ENCODE assay signal across 11 cellular contexts in the genomic region with DNA sequence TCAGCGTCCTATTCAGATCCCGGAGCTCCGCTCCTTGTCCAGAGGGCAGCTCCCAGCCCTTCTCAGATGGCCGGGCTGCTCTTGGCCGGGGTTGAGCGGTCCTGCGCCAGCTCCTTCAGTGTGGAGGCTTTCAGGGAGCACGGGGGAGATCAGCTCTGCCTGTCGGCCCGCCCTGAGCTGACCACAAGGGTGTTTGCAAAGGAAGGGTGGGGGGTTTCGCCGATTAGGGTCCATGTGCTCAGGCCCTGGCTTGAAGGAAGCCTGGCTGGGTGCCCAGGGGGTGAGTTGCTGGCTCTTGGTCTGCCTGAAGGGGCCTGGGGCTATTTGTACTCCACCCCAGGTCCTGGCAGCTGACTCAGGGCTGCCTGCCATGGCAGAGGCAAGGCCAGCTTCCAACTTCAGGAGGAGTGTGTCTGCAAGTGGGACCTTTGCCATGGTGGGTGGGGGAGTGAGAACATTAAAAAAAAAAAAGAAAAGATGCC.
A peak's percentile ranks its signal among the peaks of the same experiment; 100 is the strongest.
DNase-seq lines count a peak whose midpoint lies in the region; ATAC-seq, FAIRE-seq and TF ChIP-seq lines count a peak whose summit lies in the region.
"Had no signal": no experiment of that assay in that cellular context is flagged by ENCODE, and none has a peak within 500 bp of the region (broad histone marks: within the 10 kb centered on the region; RNA-seq: fewer than 3 reads in every experiment).

No MANE protein-coding gene starts in this region.

- no peak overlapping the region for H3K9ac ChIP-seq in IMR-90 (ENCODE audit: low read depth, low read length)
- H3K9ac ChIP-seq in keratinocyte (ENCODE audit: control insufficient read depth, extremely low read depth, insufficient read depth, low read length): peak overlapping the region; percentile 79

- CTCF ChIA-PET in IMR-90 (lab: Yijun Ruan, JAX) (interaction anchor here (0.6 kb wide), 1 partner anchor 265 kb away, joined by 3 read pairs; no protein-coding TSS in a partner anchor), WTC11 (lab: Charles Lee) (no interaction called here)

- no peak overlapping the region for H3K56ac ChIP-seq in IMR-90 (ENCODE audit: extremely low read depth, insufficient read depth, low read length)

- no peaks in the 10 kb centered on the region for H3K9me3 Mint-ChIP-seq in WTC11
- H3K9me3 Mint-ChIP-seq: T-helper 1 cell treated with Interleukin-12 subunit alpha and Interleukin-12 subunit beta and Interleukin-4 antibody, amounts not matched to agents 30 μg/mL and 1 μg/mL, for 36 hours had no signal

- POLR2A ChIA-PET in IMR-90 (lab: Charles Lee; ENCODE audit: unreplicated experiment) (no interaction called here), WTC11 (lab: Charles Lee) (interaction anchor here (0.5 kb wide), 1 partner anchor 63 kb away, joined by 4 read pairs; no protein-coding TSS in a partner anchor)

- no peaks in the 10 kb centered on the region; the same call in 1 of the 2 replicates for H3K27me3 Mint-ChIP-seq in WTC11 (ENCODE audit: low read depth)

- H3K9me1 ChIP-seq in IMR-90 (ENCODE audit: insufficient read depth, low read length) (peaks cover 9% of the 10 kb centered on the region), keratinocyte (ENCODE audit: control insufficient read depth, extremely low read depth, insufficient read depth, low read length) (peaks cover 2% of the 10 kb centered on the region)

- no peak overlapping the region for H3K4me3 Mint-ChIP-seq in WTC11
- H3K4me3 Mint-ChIP-seq: T-helper 1 cell treated with Interleukin-12 subunit alpha and Interleukin-12 subunit beta and Interleukin-4 antibody, amounts not matched to agents 30 μg/mL and 1 μg/mL, for 36 hours had no signal

- H3K18ac ChIP-seq in IMR-90 (ENCODE audit: low read depth, low read length): peak overlapping the region; percentile 62; the same call in 1 of the 2 replicates

- H3K27me3 ChIP-seq in IMR-90 (ENCODE audit: control insufficient read depth, insufficient read depth, low read length): no peaks in the 10 kb centered on the region
- H3K27me3 ChIP-seq in keratinocyte (ENCODE audit: control insufficient read depth, extremely low read depth, insufficient read depth, low read length): no peaks in the 10 kb centered on the region

- peak overlapping the region; percentile 73 for H2BK20ac ChIP-seq in IMR-90 (ENCODE audit: low read depth, low read length)

- H2AFZ ChIP-seq in IMR-90 (replicated peaks; ENCODE audit: low read length, poor library complexity) (peak overlapping the region; percentile 84), keratinocyte (ENCODE audit: control insufficient read depth, low read length) (peak overlapping the region; percentile 54)

- H3K36me3 Mint-ChIP-seq in WTC11: no peaks in the 10 kb centered on the region

- peak overlapping the region; percentile 43; the same call in 1 of the 2 replicates for H3K14ac ChIP-seq in IMR-90 (replicated peaks; ENCODE audit: low read depth, low read length)

- peak overlapping the region; percentile 33 to 53; a peak in 3 of 4 replicates for H4K8ac ChIP-seq in IMR-90 (ENCODE audit: low read depth in 2 of 2, low read length in 2 of 2)

- no peak overlapping the region for H3K4me3 ChIP-seq in IMR-90 (ENCODE audit: insufficient read depth, low read depth, low read length)
- H3K4me3 ChIP-seq in keratinocyte (ENCODE audit: control insufficient read depth in 2 of 3, extremely low read depth in 1 of 3, insufficient read depth in 2 of 3, low read depth in 1 of 3, low read length in 3 of 3): no peak overlapping the region
- no peak overlapping the region for H3K4me3 ChIP-seq in skin epidermis

- ATAC-seq in IMR-90 (ENCODE audit: low read depth) (no peak), WTC11 (no peak), GM21723 (IDR thresholded peaks at IDR 0.05; ENCODE audit: unreplicated experiment) (no peak)
- ATAC-seq: left lobe of liver had no signal

- TF ChIP-seq CTCF in IMR-90 (conservative IDR thresholded peaks at IDR 0.05; ENCODE audit: low read depth, low read length): no peak
- TF ChIP-seq CTCF in keratinocyte (optimal IDR thresholded peaks at IDR 0.05 in 1 of 3, IDR thresholded peaks at IDR 0.05 in 1 of 3, conservative IDR thresholded peaks at IDR 0.05 in 1 of 3; ENCODE audit: extremely low read depth in 1 of 3, insufficient read depth in 2 of 3, low read length in 3 of 3): no peak
- TF ChIP-seq CTCF in WTC11 (IDR thresholded peaks at IDR 0.05): no peak

- H3K4me1 Mint-ChIP-seq in WTC11: peaks cover 9% of the 10 kb centered on the region

- H3K36me3 ChIP-seq in IMR-90 (ENCODE audit: control insufficient read depth, insufficient read depth, low read length) (no peaks in the 10 kb centered on the region), keratinocyte (ENCODE audit: control insufficient read depth in 2 of 2, extremely low read depth in 1 of 2, insufficient read depth in 2 of 2, low read length in 2 of 2) (no peaks in the 10 kb centered on the region)

- peak overlapping the region; percentile 76 for H2AK5ac ChIP-seq in IMR-90 (ENCODE audit: low read depth, low read length)

- peak overlapping the region; percentile 71 for H3K4ac ChIP-seq in IMR-90 (ENCODE audit: low read depth, low read length)

- peak overlapping the region; percentile 15; the same call in 1 of the 2 replicates for H3K27ac ChIP-seq in IMR-90 (ENCODE audit: insufficient read depth, low read length)
- peak overlapping the region; percentile 64 for H3K27ac ChIP-seq in keratinocyte (ENCODE audit: control insufficient read depth, insufficient read depth, low read length)
- peak overlapping the region in 13 of 21 experiments; percentile 35 to 81 (median 68) for H3K27ac ChIP-seq in skin epidermis

- peak overlapping the region; percentile 43 for H4K5ac ChIP-seq in IMR-90 (ENCODE audit: low read depth, low read length)

- H4K91ac ChIP-seq in IMR-90 (ENCODE audit: insufficient read depth, low read depth, low read length): peak overlapping the region; percentile 61

- H2AK9ac ChIP-seq in IMR-90 (replicated peaks; ENCODE audit: low read depth, low read length, poor library complexity): peak overlapping the region; percentile 32

- peak overlapping the region; percentile 72; the same call in 1 of the 3 replicates for H2BK15ac ChIP-seq in IMR-90 (ENCODE audit: low read depth, low read length)

- no TSS peak for BruUV-seq in IMR-90 (replicated peaks; lab: Mats Ljungman, UMichigan)

- intact Hi-C loops in IMR-90 (cut with micrococcal nuclease): loop anchor here (5.0 to 10.0 kb wide), 2 partner anchors 318 to 1025 kb away; no protein-coding TSS in a partner anchor

- peak overlapping the region; percentile 47 for H2BK5ac ChIP-seq in IMR-90 (ENCODE audit: low read depth, low read length, poor library complexity, severe bottlenecking)

- H3K9me3 ChIP-seq in IMR-90 (ENCODE audit: control insufficient read depth, insufficient read depth, low read length) (no peaks in the 10 kb centered on the region), keratinocyte (ENCODE audit: control insufficient read depth, low read depth, low read length) (no peaks in the 10 kb centered on the region)

- no peak overlapping the region for H3K23ac ChIP-seq in IMR-90 (ENCODE audit: low read depth, low read length)

- peak; percentile 32 for FAIRE-seq in keratinocyte (lab: Jason Lieb, UNC)

- H3K79me1 ChIP-seq in IMR-90 (ENCODE audit: low read depth in 1 of 2, low read length in 2 of 2): no peaks in the 10 kb centered on the region; a peak in 1 of 4 replicates

- in situ Hi-C loops in IMR-90 (cut with MboI; ENCODE audit: low sequenced_read_pairs): loop anchor here (10.0 to 25.0 kb wide), 4 partner anchors 255 to 852 kb away; partner anchors contain the start of gene KLF4

- no peaks in the 10 kb centered on the region for H3K79me2 ChIP-seq in keratinocyte (ENCODE audit: control insufficient read depth, insufficient read depth, low read length)

- 83% methylated on average over 1 of the region's 12 CpGs; no CpG with 5 or more reads in 1 of the 2 experiments for WGBS in IMR-90 (ENCODE audit: extremely low coverage in 2 of 2, insufficient read length in 1 of 2), 2 experiments

- peak; percentile 15 for DNase-seq in IMR-90
- DNase-seq in cerebellar cortex (ENCODE audit: low spot score): peak; percentile 34
- DNase-seq in keratinocyte (ENCODE audit: low read depth, low spot score): peak; percentile 80
- no peak for DNase-seq in activated effector memory CD4-positive, alpha-beta T cell treated with Interleukin-2 at 50 U/mL for 16 hours
- no peak for DNase-seq in WTC11 (ENCODE audit: low spot score)
- no peak for DNase-seq in NAMALWA (ENCODE audit: low spot score)
- DNase-seq: NCI-H2171 treated with DMSO at 0.1 percent for 48 hours had no signal

- no peak overlapping the region for H3K27ac Mint-ChIP-seq in WTC11
- H3K27ac Mint-ChIP-seq: T-helper 1 cell treated with Interleukin-12 subunit alpha and Interleukin-12 subunit beta and Interleukin-4 antibody, amounts not matched to agents 30 μg/mL and 1 μg/mL, for 36 hours had no signal

- H2BK120ac ChIP-seq in IMR-90 (ENCODE audit: low read depth, low read length): peak overlapping the region; percentile 81

- peaks cover 31% of the 10 kb centered on the region for H3K4me1 ChIP-seq in IMR-90 (ENCODE audit: control insufficient read depth, insufficient read depth, low read length)
- peaks cover 41% of the 10 kb centered on the region for H3K4me1 ChIP-seq in keratinocyte (ENCODE audit: control insufficient read depth, extremely low read depth, insufficient read depth, low read length)

- dilution Hi-C loops in IMR-90 (cut with HindIII; ENCODE audit: low sequenced_read_pairs, unreplicated experiment): no loop called here
- dilution Hi-C loops in keratinocyte (cut with MboI; ENCODE audit: extremely low pct_ligation_motif_present, low sequenced_read_pairs): no loop called here

- H3K4me2 ChIP-seq in IMR-90 (ENCODE audit: low read depth, low read length): no peak overlapping the region
- H3K4me2 ChIP-seq in keratinocyte (ENCODE audit: control insufficient read depth, extremely low read depth, insufficient read depth, low read depth, low read length): peak overlapping the region; percentile 27

- TF ChIP-seq POLR2A in IMR-90 (IDR thresholded peaks at IDR 0.05; ENCODE audit: low read depth, low read length): no peak

- TF ChIP-seq RAD21 in IMR-90 (IDR thresholded peaks at IDR 0.05; ENCODE audit: low read length): no peak

- no peaks in the 10 kb centered on the region for H4K20me1 ChIP-seq in IMR-90 (ENCODE audit: insufficient read depth, low read length)
- no peaks in the 10 kb centered on the region for H4K20me1 ChIP-seq in keratinocyte (ENCODE audit: control insufficient read depth, extremely low read depth, insufficient read depth, low read length)

TF ChIP-seq in IMR-90, 13 proteins besides CTCF, POLR2A, EP300 and RAD21 (continues in another document):
- TF ChIP-seq CEBPB (IDR thresholded peaks at IDR 0.05; ENCODE audit: low read depth, low read length): no peak
- TF ChIP-seq CHD1 (IDR thresholded peaks at IDR 0.05; ENCODE audit: low read depth, low read length): no peak
- no peak for TF ChIP-seq NFE2L2 (IDR thresholded peaks at IDR 0.05; ENCODE audit: low read depth, low read length)
- TF ChIP-seq MAZ (IDR thresholded peaks at IDR 0.05; ENCODE audit: borderline replicate concordance, low read depth, low read length): no peak

Comparison
In these comparisons a context has a peak if more than half of its experiments do, and no peak if none do; other contexts are left out.
1. DNase-seq: peak in IMR-90 (single experiment), cerebellar cortex (single experiment) and keratinocyte (single experiment); none in activated effector memory CD4-positive, alpha-beta T cell treated with Interleukin-2 at 50 U/mL for 16 hours (single experiment), WTC11 (single experiment) and NAMALWA (single experiment).
2. H3K27ac ChIP-seq: peak in every context shown above with its lines; median percentile 68 in skin epidermis; 64 in keratinocyte; 15 in IMR-90.